ENCODE assay signal across 13 cellular contexts in the genomic region with DNA sequence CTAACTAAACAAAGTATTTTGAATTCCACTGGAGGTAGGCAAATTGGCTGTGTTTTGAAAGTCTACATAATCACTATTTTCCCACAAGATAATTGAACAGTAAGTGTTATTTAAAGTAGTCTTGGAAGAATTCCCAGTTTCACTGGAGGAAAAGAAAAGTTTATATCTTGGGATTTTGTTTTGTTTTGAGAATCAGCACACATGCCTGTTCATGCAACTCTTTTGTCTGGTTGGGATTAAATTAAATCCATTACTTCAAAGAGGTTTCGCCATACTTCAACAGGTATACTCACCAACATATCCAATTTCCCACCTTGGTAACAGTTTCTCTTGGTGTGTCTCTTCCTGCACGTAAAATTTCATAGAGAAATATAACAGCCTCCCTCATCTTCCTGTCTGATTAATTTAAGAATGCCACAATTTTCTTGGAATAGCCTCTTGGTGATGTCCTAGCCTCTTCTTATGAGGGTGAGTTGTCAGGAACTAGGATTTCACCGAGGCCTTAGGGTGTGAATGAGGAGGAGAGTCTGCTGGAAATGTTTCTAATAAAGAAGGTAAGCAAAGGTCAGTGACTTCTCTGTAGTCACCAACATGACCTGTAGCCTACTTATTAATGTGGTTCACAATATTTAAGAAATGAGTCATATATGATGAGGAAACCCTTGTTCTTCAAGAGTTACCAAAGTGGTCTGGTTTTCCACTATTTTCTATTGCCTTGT. TPM values are rescaled to one million over a fixed set of nuclear protein-coding genes. Genes with fewer than 3 reads are reported as not detected.
A peak's percentile ranks its signal among the peaks of the same experiment; 100 is the strongest.
DNase-seq lines count a peak whose midpoint lies in the region; ATAC-seq, FAIRE-seq and TF ChIP-seq lines count a peak whose summit lies in the region.
"Had no signal": no experiment of that assay in that cellular context is flagged by ENCODE, and none has a peak within 500 bp of the region (broad histone marks: within the 10 kb centered on the region; RNA-seq: fewer than 3 reads in every experiment).

No MANE protein-coding gene starts in this region.

- H3K27me3 Mint-ChIP-seq in astrocyte (ENCODE audit: low read depth, unreplicated experiment) = no peaks in the 10 kb centered on the region
- H3K27me3 Mint-ChIP-seq: activated B cell treated with CpG ODN at 0.5 μM for 24 hours had no signal

- ATAC-seq in left lung = peak; percentile 79
- ATAC-seq: naive thymus-derived CD8-positive, alpha-beta T cell had no signal

- intact Hi-C loops in left lung (cut with DNase I) = no loop called here

- H3K4me1 Mint-ChIP-seq in astrocyte (ENCODE audit: low read depth, unreplicated experiment) = peaks cover 33% of the 10 kb centered on the region

- H3K36me3 ChIP-seq in astrocyte (ENCODE audit: insufficient read depth, low read length) = no peaks in the 10 kb centered on the region
- H3K36me3 ChIP-seq in left lung = no peaks in the 10 kb centered on the region
- H3K36me3 ChIP-seq: heart right ventricle had no signal

- H3K4me3 Mint-ChIP-seq in astrocyte (ENCODE audit: unreplicated experiment) = no peak overlapping the region
- H3K4me3 Mint-ChIP-seq: activated B cell treated with CpG ODN at 0.5 μM for 24 hours; naive thymus-derived CD8-positive, alpha-beta T cell had no signal

- no peak overlapping the region for H3K9ac ChIP-seq in astrocyte (ENCODE audit: low read length)

- H3K27ac ChIP-seq in astrocyte (ENCODE audit: low read depth, low read length) (peak overlapping the region; percentile 53), left lung (peak overlapping the region; percentile 35 to 62)
- H3K27ac ChIP-seq: 22Rv1 had no signal

- no peak for TF ChIP-seq CTCF in astrocyte (IDR thresholded peaks at IDR 0.05; ENCODE audit: insufficient read depth, low read depth, low read length)
- no peak for TF ChIP-seq CTCF in left lung (IDR thresholded peaks at IDR 0.05)

- peak overlapping the region; percentile 53 for H3K4me2 ChIP-seq in astrocyte (ENCODE audit: low read length)

- H3K9me3 ChIP-seq in astrocyte (ENCODE audit: insufficient read depth, low read depth, low read length) (no peaks in the 10 kb centered on the region), left lung (no peaks in the 10 kb centered on the region)
- H3K9me3 ChIP-seq: heart right ventricle had no signal

- H3K9me3 Mint-ChIP-seq in astrocyte (ENCODE audit: unreplicated experiment) = no peaks in the 10 kb centered on the region
- H3K9me3 Mint-ChIP-seq: activated B cell treated with CpG ODN at 0.5 μM for 24 hours; naive thymus-derived CD8-positive, alpha-beta T cell had no signal

- H3K79me2 ChIP-seq in astrocyte (ENCODE audit: insufficient read depth, low read length) = peaks cover 3% of the 10 kb centered on the region

- H3K4me3 ChIP-seq in astrocyte (ENCODE audit: insufficient read depth, low read depth, low read length) (no peak overlapping the region), left lung (no peak overlapping the region)
- H3K4me3 ChIP-seq: heart right ventricle had no signal

- no peaks in the 10 kb centered on the region for H4K20me1 ChIP-seq in astrocyte (ENCODE audit: insufficient read depth, low read length)

- H3K36me3 Mint-ChIP-seq in astrocyte (ENCODE audit: low read depth, unreplicated experiment) = no peaks in the 10 kb centered on the region
- H3K36me3 Mint-ChIP-seq: naive thymus-derived CD8-positive, alpha-beta T cell had no signal

- peak; percentile 19 for DNase-seq in DMS79 treated with DMSO at 0.1 percent for 48 hours (lab: John Stamatoyannopoulos, UW)
- DNase-seq in DMS79 (lab: John Stamatoyannopoulos, UW) = no peak
- DNase-seq in astrocyte (ENCODE audit: low read depth) = peak; percentile 80
- DNase-seq in left lung = no peak
- DNase-seq in urothelium cell line (ENCODE audit: low spot score) = peak; percentile 48
- DNase-seq in HuH-7.5 (ENCODE audit: low spot score) = no peak
- no peak for DNase-seq in activated effector memory CD4-positive, alpha-beta T cell treated with Interleukin-2 at 50 U/mL for 16 hours
- DNase-seq in activated CD4-positive, alpha-beta T cell treated with anti-CD3 and anti-CD28 coated beads for 48 hours = no peak
- DNase-seq: activated B cell treated with CpG ODN at 0.5 μM for 24 hours; anterior cingulate cortex; heart right ventricle; naive thymus-derived CD8-positive, alpha-beta T cell had no signal

- FAIRE-seq in astrocyte (lab: Jason Lieb, UNC) = peak; percentile 92
- FAIRE-seq in urothelium cell line (lab: Jason Lieb, UNC) = no peak

- no peak overlapping the region for H2AFZ ChIP-seq in astrocyte (ENCODE audit: low read depth, low read length)

- H3K27ac Mint-ChIP-seq in astrocyte (ENCODE audit: unreplicated experiment) = peak overlapping the region; percentile 55
- H3K27ac Mint-ChIP-seq: activated B cell treated with CpG ODN at 0.5 μM for 24 hours; naive thymus-derived CD8-positive, alpha-beta T cell had no signal

- H3K27me3 ChIP-seq in astrocyte (ENCODE audit: insufficient read depth, low read length) = no peaks in the 10 kb centered on the region
- H3K27me3 ChIP-seq in left lung = no peaks in the 10 kb centered on the region
- H3K27me3 ChIP-seq: heart right ventricle had no signal

- H3K4me1 ChIP-seq in astrocyte (ENCODE audit: insufficient read depth, low read length) (peaks cover 40% of the 10 kb centered on the region), left lung (peaks cover 15 to 41% of the 10 kb centered on the region in 2 donors)

RNA-seq across cellular contexts. Expression of gene ITGA2, which starts 48.1 kb away (rescaled TPM):
- 20.1 and 35.9 TPM in 2 replicates for total RNA-seq in astrocyte
- total RNA-seq in left lung = 10 to 100 TPM; 32.4 to 44.4 TPM
- total RNA-seq: naive thymus-derived CD8-positive, alpha-beta T cell had no signal

Comparison
In these comparisons a context has a peak if more than half of its experiments do, and no peak if none do; other contexts are left out.
1. DNase-seq: peak in DMS79 treated with DMSO at 0.1 percent for 48 hours (single experiment), astrocyte (single experiment) and urothelium cell line (single experiment); none in DMS79 (single experiment), left lung (0 of 2), HuH-7.5 (single experiment), activated effector memory CD4-positive, alpha-beta T cell treated with Interleukin-2 at 50 U/mL for 16 hours (single experiment) and activated CD4-positive, alpha-beta T cell treated with anti-CD3 and anti-CD28 coated beads for 48 hours (single experiment).